11 cellular contexts compared by ENCODE assay signal in genomic region chr4:38949416-38950051, GRCh38.
DNase-seq lines count a peak whose midpoint lies in the region; TF ChIP-seq lines count a peak whose summit lies in the region.
"Had no signal": no experiment of that assay in that cellular context is flagged by ENCODE, and none has a peak within 500 bp of the region (broad histone marks: within the 10 kb centered on the region; RNA-seq: fewer than 3 reads in every experiment).

No MANE protein-coding gene starts in this region.

- H3K9me3 Mint-ChIP-seq in brain = peaks cover 0 to 7% (median 0%) of the 10 kb centered on the region in 5 experiments

- H3K27me3 ChIP-seq in PC-9 (ENCODE audit: insufficient read depth, low read depth) (no peaks in the 10 kb centered on the region), muscle layer of duodenum (ENCODE audit: low read depth, low read length) (no peaks in the 10 kb centered on the region), testis (no peaks in the 10 kb centered on the region), ascending aorta (no peaks in the 10 kb centered on the region)
- H3K27me3 ChIP-seq: SJSA1 had no signal

- TF ChIP-seq CTCF in PC-9 (conservative IDR thresholded peaks at IDR 0.05) (no peak), brain (conservative IDR thresholded peaks at IDR 0.05) (no peak), testis (IDR thresholded peaks at IDR 0.05) (no peak), ascending aorta (IDR thresholded peaks at IDR 0.05) (no peak)

- peaks cover 22% of the 10 kb centered on the region; the same call in 1 of the 2 replicates for H3F3A ChIP-seq in PC-9 (ENCODE audit: insufficient read depth, low read depth)

- H3K36me3 Mint-ChIP-seq in brain = peaks cover under 1% of the 10 kb centered on the region

- H3K27me3 Mint-ChIP-seq in brain = no peaks in the 10 kb centered on the region

- H3K4me3 ChIP-seq in PC-9 = no peak overlapping the region
- no peak overlapping the region for H3K4me3 ChIP-seq in muscle layer of duodenum (ENCODE audit: low read depth in 1 of 2, low read length in 2 of 2)
- H3K4me3 ChIP-seq in testis = no peak overlapping the region
- H3K4me3 ChIP-seq in ascending aorta = no peak overlapping the region
- H3K4me3 ChIP-seq: SJSA1 had no signal

- no peaks in the 10 kb centered on the region for H3K79me2 ChIP-seq in PC-9 (ENCODE audit: low read depth)

- peak overlapping the region; percentile 41 to 94 (median 87) for H3K27ac Mint-ChIP-seq in brain

- H3K4me2 ChIP-seq in PC-9 = peak overlapping the region; percentile 56

- no peak for TF ChIP-seq POLR2A in testis (IDR thresholded peaks at IDR 0.05)

- DNase-seq in Daoy (ENCODE audit: low read depth) (peak; percentile 41), PC-9 (peak; percentile 11 to 74), KBM-7 (no peak), NCI-H1930 (lab: John Stamatoyannopoulos, UW) (no peak), testis (no peak), ascending aorta (ENCODE audit: low spot score in 2 of 2) (no peak)
- DNase-seq: H7, MV-4-11 had no signal

- peak overlapping the region; percentile 75 for H3K27ac ChIP-seq in PC-9
- peak overlapping the region; percentile 60 for H3K27ac ChIP-seq in muscle layer of duodenum (ENCODE audit: low read length)
- H3K27ac ChIP-seq in testis = no peak overlapping the region
- H3K27ac ChIP-seq in ascending aorta = no peak overlapping the region

- in situ Hi-C loops in KBM-7 (cut with MboI; ENCODE audit: low pct_unique_long_range_greater_than_20kb, low sequenced_read_pairs) = no loop called here

- no peaks in the 10 kb centered on the region for H4K20me1 ChIP-seq in PC-9 (ENCODE audit: insufficient read depth)

- H3K9me2 ChIP-seq in PC-9 (ENCODE audit: insufficient read depth) = no peaks in the 10 kb centered on the region

- BruUV-seq in PC-9 (replicated peaks; lab: Mats Ljungman, UMichigan) = no TSS peak

- intact Hi-C loops in PC-9 (cut with micrococcal nuclease; ENCODE audit: unreplicated experiment) = loop anchor here (2.0 kb wide), 2 partner anchors 83 to 93 kb away; partner anchors contain the start of gene TMEM156
- intact Hi-C loops in testis (cut with DNase I; ENCODE audit: low total_unique reads) = no loop called here
- intact Hi-C loops in ascending aorta (cut with DNase I) = loop anchor here (5.0 kb wide), 1 partner anchor 93 kb away; no protein-coding TSS in a partner anchor

- POLR2A ChIA-PET in PC-9 (lab: Charles Lee; ENCODE audit: unreplicated experiment) = interaction anchor here (0.5 to 0.6 kb wide), 2 partner anchors 79 to 89 kb away, joined by 3 read pairs; no protein-coding TSS in a partner anchor

- H3K4me3 Mint-ChIP-seq in brain = peak overlapping the region in 1 of 5 experiments; percentile 57

- WGBS in testis, 2 donors = 63 to 74% methylated on average over 5 of the region's 5 CpGs

- H3K9me3 ChIP-seq in PC-9 (ENCODE audit: insufficient read depth, low read depth) (no peaks in the 10 kb centered on the region), muscle layer of duodenum (ENCODE audit: control insufficient read depth in 1 of 2, low read length in 2 of 2) (no peaks in the 10 kb centered on the region), testis (no peaks in the 10 kb centered on the region), ascending aorta (no peaks in the 10 kb centered on the region)
- H3K9me3 ChIP-seq: SJSA1 had no signal

- CTCF ChIA-PET in PC-9 (lab: Charles Lee) = interaction anchor here (0.6 to 0.9 kb wide), 4 partner anchors 60 to 1106 kb away, joined by 3 to 6 read pairs (median 3); no protein-coding TSS in a partner anchor

- H2AFZ ChIP-seq in PC-9 = 0 out of 2 replicates have a peak overlapping the region, but pooled peaks have one; percentile 14

- H3K36me3 ChIP-seq in PC-9 (ENCODE audit: low read depth) = no peaks in the 10 kb centered on the region
- H3K36me3 ChIP-seq in muscle layer of duodenum (ENCODE audit: control insufficient read depth in 1 of 2, insufficient read depth in 2 of 2, low read length in 2 of 2) = peaks cover 0 to 5% of the 10 kb centered on the region in 2 donors
- H3K36me3 ChIP-seq in testis (ENCODE audit: low read depth, missing control alignments) = no peaks in the 10 kb centered on the region
- H3K36me3 ChIP-seq in ascending aorta = peaks cover 9 to 12% of the 10 kb centered on the region in 2 donors

- peaks cover 81% of the 10 kb centered on the region for H3K4me1 Mint-ChIP-seq in brain

- H3K4me1 ChIP-seq in PC-9 (replicated peaks; ENCODE audit: insufficient read depth) = peaks cover 23% of the 10 kb centered on the region
- H3K4me1 ChIP-seq in muscle layer of duodenum (ENCODE audit: control insufficient read depth in 1 of 2, insufficient read depth in 2 of 2, low read length in 2 of 2) = peaks cover 0 to 33% of the 10 kb centered on the region in 2 donors
- H3K4me1 ChIP-seq in testis = no peaks in the 10 kb centered on the region
- H3K4me1 ChIP-seq in ascending aorta = no peaks in the 10 kb centered on the region

Comparison
In these comparisons a context has a peak if more than half of its experiments do, and no peak if none do; other contexts are left out.
1. DNase-seq: peak in Daoy (single experiment) and PC-9 (2 of 2); none in KBM-7 (single experiment), NCI-H1930 (0 of 2), testis (single experiment) and ascending aorta (0 of 2).
2. H3K27ac ChIP-seq: peak in PC-9 (single experiment) and muscle layer of duodenum (single experiment); none in testis (0 of 2) and ascending aorta (0 of 2).